8 cellular contexts compared by ENCODE assay signal in genomic region chr19:12774588-12775555, GRCh38. TPM values are rescaled to one million over a fixed set of nuclear protein-coding genes. Genes with fewer than 3 reads are reported as not detected.
DNase-seq lines count a peak whose midpoint lies in the region; ATAC-seq and TF ChIP-seq lines count a peak whose summit lies in the region.

Gene HOOK2 (minus strand): TSS chr19:12775552. CDS start chr19:12775449, 103 bp downstream.

- H3K27me3 Mint-ChIP-seq in endothelial cell (ENCODE audit: unreplicated experiment), result peaks cover 15% of the 10 kb centered on the region

- no peaks in the 10 kb centered on the region for H3K9me3 ChIP-seq in HUES6 (ENCODE audit: control insufficient read depth, insufficient read depth, low read depth, low read length)
- no peaks in the 10 kb centered on the region for H3K9me3 ChIP-seq in muscle layer of colon (ENCODE audit: low read length)
- H3K9me3 ChIP-seq in vagina, result no peaks in the 10 kb centered on the region

- TF ChIP-seq CTCF in GM06990 (IDR thresholded peaks at IDR 0.05; ENCODE audit: insufficient read depth, low read length, poor library complexity, severe bottlenecking) (no peak), endothelial cell (IDR thresholded peaks at IDR 0.05; ENCODE audit: unreplicated experiment) (no peak), vagina (IDR thresholded peaks at IDR 0.05) (no peak)

- peak within 1 kb of the TSS; percentile 67 for H3K4me3 ChIP-seq in GM06990 (replicated peaks; ENCODE audit: low read depth, low read length)
- peak within 1 kb of the TSS; percentile 88 for H3K4me3 ChIP-seq in HUES6 (ENCODE audit: low read depth, low read length)
- peak within 1 kb of the TSS; percentile 43 to 56 for H3K4me3 ChIP-seq in muscle layer of colon (ENCODE audit: low read depth in 1 of 2, low read length in 2 of 2)
- peak within 1 kb of the TSS; percentile 70 to 86 for H3K4me3 ChIP-seq in vagina

- ATAC-seq in GM19397 (IDR thresholded peaks at IDR 0.05; ENCODE audit: unreplicated experiment), result no peak

- peak in 1 of 2 donors; percentile 25 for TF ChIP-seq POLR2A in vagina (IDR thresholded peaks at IDR 0.05)

- intact Hi-C loops in T-helper 2 cell treated with Interferon-gamma antibody and Interleukin-4, amounts not matched to agents 100 ng/mL and 5 ng/mL, for 36 hours (cut with micrococcal nuclease), result loop anchor here (1.0 kb wide), 1 partner anchor 38 kb away; the partner anchor contains the start of gene GET3
- intact Hi-C loops in vagina (cut with DNase I), result no loop called here

- H3K4me3 Mint-ChIP-seq in endothelial cell (ENCODE audit: unreplicated experiment), result peak within 1 kb of the TSS; percentile 65

- H3K4me1 ChIP-seq in HUES6 (ENCODE audit: control insufficient read depth, insufficient read depth, low read length) (peaks cover 25% of the 10 kb centered on the region), muscle layer of colon (ENCODE audit: insufficient read depth, low read length) (peaks cover 14% of the 10 kb centered on the region), vagina (peaks cover 38% of the 10 kb centered on the region)

- H3K27ac ChIP-seq in HUES6 (ENCODE audit: low read depth, low read length) (peak within 1 kb of the TSS; percentile 64), muscle layer of colon (ENCODE audit: low read depth, low read length) (peak within 1 kb of the TSS; percentile 65), vagina (peak within 1 kb of the TSS; percentile 94)

- DNase-seq in GM06990 (ENCODE audit: extremely low read depth, insufficient read length) (no peak), endothelial cell (ENCODE audit: low spot score) (no peak), vagina (ENCODE audit: extremely low spot score in 2 of 2) (no peak), D341Med (ENCODE audit: low spot score) (no peak)

- peaks cover 4% of the 10 kb centered on the region for H3K36me3 Mint-ChIP-seq in endothelial cell (ENCODE audit: low read depth, unreplicated experiment)

- H3K36me3 ChIP-seq in GM06990 (ENCODE audit: control insufficient read depth, insufficient read depth, low read length) (no peaks in the 10 kb centered on the region), HUES6 (ENCODE audit: control insufficient read depth, insufficient read depth, low read length) (peaks cover 8% of the 10 kb centered on the region; the same call in 1 of the 2 replicates), muscle layer of colon (ENCODE audit: insufficient read depth, low read length) (no peaks in the 10 kb centered on the region), vagina (no peaks in the 10 kb centered on the region)

- H3K4me1 Mint-ChIP-seq in endothelial cell (ENCODE audit: unreplicated experiment), result peaks cover 12% of the 10 kb centered on the region

- H3K9ac ChIP-seq in HUES6 (ENCODE audit: low read length) (peak within 1 kb of the TSS; percentile 77), muscle layer of colon (ENCODE audit: low read length) (no peak within 1 kb of the TSS)

- no peaks in the 10 kb centered on the region for H3K9me3 Mint-ChIP-seq in endothelial cell (ENCODE audit: unreplicated experiment)

- H3K27me3 ChIP-seq in GM06990 (replicated peaks; ENCODE audit: control insufficient read depth, insufficient read depth, low read length) (no peaks in the 10 kb centered on the region), HUES6 (ENCODE audit: control insufficient read depth, insufficient read depth, low read length) (no peaks in the 10 kb centered on the region; the same call in 1 of the 2 replicates), muscle layer of colon (ENCODE audit: control insufficient read depth in 1 of 2, insufficient read depth in 2 of 2, low read length in 2 of 2) (no peaks in the 10 kb centered on the region), vagina (no peaks in the 10 kb centered on the region)

- H3K27ac Mint-ChIP-seq in endothelial cell (ENCODE audit: unreplicated experiment), result no peak within 1 kb of the TSS

RNA-seq across cellular contexts. Expression of gene HOOK2, which starts in this region (rescaled TPM):
- total RNA-seq in T-helper 2 cell treated with Interferon-gamma antibody and Interleukin-4, amounts not matched to agents 100 ng/mL and 5 ng/mL, for 36 hours, result 12.0 and 14.6 TPM in 2 replicates
- total RNA-seq in endothelial cell (ENCODE audit: unreplicated experiment) (30.3 TPM), vagina (65.6 TPM)
